6 cellular contexts compared by ENCODE assay signal in genomic region chr1:983736-984475, GRCh38. TPM values are rescaled to one million over a fixed set of nuclear protein-coding genes. Genes with fewer than 3 reads are reported as not detected.
A peak's percentile ranks its signal among the peaks of the same experiment; 100 is the strongest.
DNase-seq lines count a peak whose midpoint lies in the region; ATAC-seq and TF ChIP-seq lines count a peak whose summit lies in the region.

No MANE protein-coding gene starts in this region.

- no peak overlapping the region for H3K27ac ChIP-seq in SJCRH30
- H3K27ac ChIP-seq in psoas muscle, result no peak overlapping the region

- H3K4me1 ChIP-seq in Caco-2 (no peaks in the 10 kb centered on the region), SJCRH30 (no peaks in the 10 kb centered on the region), psoas muscle (peaks cover 32% of the 10 kb centered on the region)

- H3K9me3 ChIP-seq in Caco-2, result no peaks in the 10 kb centered on the region
- no peaks in the 10 kb centered on the region for H3K9me3 ChIP-seq in SJCRH30 (replicated peaks)
- no peaks in the 10 kb centered on the region for H3K9me3 ChIP-seq in psoas muscle

- TF ChIP-seq CTCF in Caco-2 (IDR thresholded peaks at IDR 0.05; ENCODE audit: insufficient read depth in 1 of 2, low read depth in 1 of 2, low read length in 1 of 2, severe bottlenecking in 1 of 2, unreplicated experiment in 1 of 2) (peak; percentile 91 to 93), psoas muscle (IDR thresholded peaks at IDR 0.05) (peak; percentile 93)

- H3K4me3 ChIP-seq in Caco-2 (ENCODE audit: low read depth, low read length) (no peak overlapping the region), SJCRH30 (no peak overlapping the region), psoas muscle (peak overlapping the region; percentile 49)

- ATAC-seq in psoas muscle, result no peak
- ATAC-seq in GM21717 (IDR thresholded peaks at IDR 0.05; ENCODE audit: unreplicated experiment), result no peak
- no peak for ATAC-seq in GM19452 (IDR thresholded peaks at IDR 0.05; ENCODE audit: unreplicated experiment)

- CTCF ChIA-PET in Caco-2 (lab: Charles Lee), result interaction anchor here (0.6 to 1.5 kb wide), 6 partner anchors 10 to 196 kb away, joined by 4 to 6 read pairs (median 6); no protein-coding TSS in a partner anchor

- WGBS in psoas muscle, 3 donors, result 25 to 32% (median 29%) methylated on average over 26 to 32 of the region's 32 CpGs

- H3K36me3 Mint-ChIP-seq in Caco-2 (ENCODE audit: insufficient read depth, unreplicated experiment), result peaks cover 4% of the 10 kb centered on the region

- H3K4me1 Mint-ChIP-seq in Caco-2 (ENCODE audit: low read depth, unreplicated experiment), result no peaks in the 10 kb centered on the region

- H3K36me3 ChIP-seq in Caco-2 (ENCODE audit: control insufficient read depth, insufficient read depth, low read length) (no peaks in the 10 kb centered on the region), SJCRH30 (no peaks in the 10 kb centered on the region), psoas muscle (ENCODE audit: insufficient read depth in 1 of 2, low read depth in 1 of 2) (no peaks in the 10 kb centered on the region)

- intact Hi-C loops in Caco-2 (cut with micrococcal nuclease; ENCODE audit: unreplicated experiment), result loop anchor here (2.0 to 5.0 kb wide), 2 partner anchors 78 to 307 kb away; no protein-coding TSS in a partner anchor
- intact Hi-C loops in psoas muscle (cut with DNase I), result loop anchor here (1.0 to 5.0 kb wide), 4 partner anchors 15 to 308 kb away; no protein-coding TSS in a partner anchor

- peak in 1 of 2 experiments; percentile 73 for DNase-seq in Caco-2
- DNase-seq in SJCRH30, result peak; percentile 46 to 62
- DNase-seq in cerebellum (ENCODE audit: low spot score), result peak; percentile 59
- peak; percentile 55 to 81 for DNase-seq in psoas muscle

- no peaks in the 10 kb centered on the region for H3K9me3 Mint-ChIP-seq in Caco-2 (ENCODE audit: unreplicated experiment)

- H3K27me3 ChIP-seq in Caco-2 (replicated peaks; ENCODE audit: control insufficient read depth, insufficient read depth, low read length) (no peaks in the 10 kb centered on the region), SJCRH30 (peaks cover 30% of the 10 kb centered on the region), psoas muscle (ENCODE audit: insufficient read depth in 3 of 3, low read length in 2 of 3) (no peaks in the 10 kb centered on the region)

- no peak overlapping the region for H3K27ac Mint-ChIP-seq in Caco-2 (ENCODE audit: unreplicated experiment)

- H3K4me3 Mint-ChIP-seq in Caco-2 (ENCODE audit: unreplicated experiment), result no peak overlapping the region

- BruUV-seq in Caco-2 (replicated peaks; lab: Mats Ljungman, UMichigan), result no TSS peak

- H3K27me3 Mint-ChIP-seq in Caco-2 (ENCODE audit: insufficient read depth, unreplicated experiment), result no peaks in the 10 kb centered on the region

- POLR2A ChIA-PET in Caco-2 (lab: Charles Lee), result interaction anchor here (0.6 to 1.3 kb wide), 2 partner anchors 18 to 41 kb away, joined by 5 to 8 read pairs; no protein-coding TSS in a partner anchor

RNA-seq across cellular contexts. Expression of gene PERM1, which starts 2.0 kb away (rescaled TPM):
- total RNA-seq in Caco-2 (2022) (0.18 and 0.65 TPM in 2 replicates), cerebellum (0.18 TPM), psoas muscle (100 to 1,000 TPM in 2 of 4 donors, 10 to 100 TPM in 2; 13.9 to 249 (median 109) TPM)
- 0.13 TPM in 1 of 2 replicates, not detected in the other for total RNA-seq in SJCRH30 (2014; rRNA removed; shearing (Covaris generic))
- polyA plus RNA-seq in psoas muscle, result 100 to 1,000 TPM in 1 of 3 donors, 10 to 100 TPM in 2; 38.1 to 239 (median 58.5) TPM

RNA-seq across cellular contexts. Expression of gene HES4, which starts 16.0 kb away (rescaled TPM):
- total RNA-seq in Caco-2 (2022) (45.5 and 53.8 TPM in 2 replicates), cerebellum (14.9 TPM), psoas muscle (10 to 100 TPM in 3 of 4 donors, 1 to 10 TPM in 1; 7.2 to 21.8 (median 12.6) TPM)
- total RNA-seq in SJCRH30 (2014; rRNA removed; shearing (Covaris generic)), result 15.3 and 15.9 TPM in 2 replicates
- polyA plus RNA-seq in psoas muscle, result 10 to 100 TPM in 1 of 3 donors, 1 to 10 TPM in 2; 2.3 to 20.2 (median 5.4) TPM

RNA-seq across cellular contexts. Expression of gene PLEKHN1, which starts 17.6 kb away (rescaled TPM):
- total RNA-seq in Caco-2 (2022), result 3.1 and 4.0 TPM in 2 replicates
- total RNA-seq in SJCRH30 (2014; rRNA removed; shearing (Covaris generic)), result 0.04 and 0.05 TPM in 2 replicates
- not detected for total RNA-seq in cerebellum
- not detected for total RNA-seq in psoas muscle
- under 1 TPM in 1 of 3 donors, not detected in 2; 0.03 TPM for polyA plus RNA-seq in psoas muscle

RNA-seq across cellular contexts. Expression of gene KLHL17, which starts 23.5 kb away (rescaled TPM):
- total RNA-seq in Caco-2 (2022) (33.1 and 34.4 TPM in 2 replicates), cerebellum (7.3 TPM), psoas muscle (1 to 10 TPM; 2.1 to 3.8 (median 3.0) TPM)
- 8.4 and 15.1 TPM in 2 replicates for total RNA-seq in SJCRH30 (2014; rRNA removed; shearing (Covaris generic))
- polyA plus RNA-seq in psoas muscle, result 1 to 10 TPM; 3.4 to 5.5 (median 4.1) TPM

RNA-seq across cellular contexts. Expression of gene NOC2L, which starts 24.9 kb away (rescaled TPM):
- total RNA-seq in Caco-2 (2022), result 93.4 and 94.1 TPM in 2 replicates
- 147 and 150 TPM in 2 replicates for total RNA-seq in SJCRH30 (2014; rRNA removed; shearing (Covaris generic))
- total RNA-seq in cerebellum, result 30.2 TPM
- total RNA-seq in psoas muscle, result 10 to 100 TPM; 61.4 to 87.0 (median 82.7) TPM
- 100 to 1,000 TPM in 1 of 3 donors, 10 to 100 TPM in 2; 78.1 to 106 (median 92.7) TPM for polyA plus RNA-seq in psoas muscle
